ENCODE assay signal across 18 cellular contexts in genomic region chr18:12640881-12641200, GRCh38. TPM values are rescaled to one million over a fixed set of nuclear protein-coding genes. Genes with fewer than 3 reads are reported as not detected.
DNase-seq lines count a peak whose midpoint lies in the region; ATAC-seq and TF ChIP-seq lines count a peak whose summit lies in the region.
"Had no signal": no experiment of that assay in that cellular context is flagged by ENCODE, and none has a peak within 500 bp of the region (broad histone marks: within the 10 kb centered on the region; RNA-seq: fewer than 3 reads in every experiment).

No MANE protein-coding gene starts in this region.

- peak overlapping the region in 1 of 2 experiments; percentile 81 for H3K4ac ChIP-seq in mesenchymal stem cell (ENCODE audit: low read depth in 1 of 2, low read length in 2 of 2)

- H3K4me1 ChIP-seq in SJSA1 (replicated peaks) = peaks cover 40% of the 10 kb centered on the region
- peaks cover 5% of the 10 kb centered on the region for H3K4me1 ChIP-seq in mesenchymal stem cell (ENCODE audit: control insufficient read depth, insufficient read depth, low read depth, low read length)
- peaks cover 4% of the 10 kb centered on the region for H3K4me1 ChIP-seq in HAP-1

- H3K9ac ChIP-seq in mesenchymal stem cell (ENCODE audit: low read length) = no peak overlapping the region

- no peak overlapping the region for H2AK5ac ChIP-seq in mesenchymal stem cell (ENCODE audit: low read length, severe bottlenecking)

- H3K27me3 ChIP-seq in AG04450 (ENCODE audit: control insufficient read depth, insufficient read depth, low read length) (no peaks in the 10 kb centered on the region), SJSA1 (replicated peaks) (no peaks in the 10 kb centered on the region), mesenchymal stem cell (ENCODE audit: control insufficient read depth in 1 of 2, insufficient read depth in 1 of 2, low read length in 2 of 2) (no peaks in the 10 kb centered on the region), HAP-1 (ENCODE audit: low read depth) (no peaks in the 10 kb centered on the region)

- 0 out of 2 replicates have a peak, but pooled peaks have one; percentile 1 for TF ChIP-seq CTCF in AG04450 (IDR thresholded peaks at IDR 0.05; ENCODE audit: low read depth, low read length)

- H3K27ac ChIP-seq in AG04450 (ENCODE audit: low read depth, low read length) (peak overlapping the region; percentile 22), SJSA1 (peak overlapping the region; percentile 92), epithelial cell of prostate (peak overlapping the region; percentile 88), mesenchymal stem cell (ENCODE audit: low read length, poor library complexity, severe bottlenecking) (peak overlapping the region; percentile 55)

- peak overlapping the region; percentile 85 for H4K8ac ChIP-seq in mesenchymal stem cell (ENCODE audit: low read length)

- H2BK12ac ChIP-seq in mesenchymal stem cell (ENCODE audit: low read length in 2 of 2) = peak overlapping the region; percentile 40 to 77

- peak overlapping the region; percentile 66 for H3K4me2 ChIP-seq in mesenchymal stem cell (ENCODE audit: low read length, poor library complexity, severe bottlenecking)

- in situ Hi-C loops in HAP-1 (cut with MboI; ENCODE audit: low sequenced_read_pairs) = no loop called here

- H3K9me3 ChIP-seq in AG04450 (ENCODE audit: control insufficient read depth, insufficient read depth, low read length) (no peaks in the 10 kb centered on the region), SJSA1 (replicated peaks) (no peaks in the 10 kb centered on the region), mesenchymal stem cell (ENCODE audit: control insufficient read depth, low read length) (no peaks in the 10 kb centered on the region), HAP-1 (no peaks in the 10 kb centered on the region)

- H2BK15ac ChIP-seq in mesenchymal stem cell (ENCODE audit: low read depth, poor library complexity, severe bottlenecking) = no peak overlapping the region

- no peak overlapping the region for H3K14ac ChIP-seq in mesenchymal stem cell (ENCODE audit: low read length in 2 of 2)

- no peak overlapping the region for H2BK5ac ChIP-seq in mesenchymal stem cell (ENCODE audit: low read depth, low read length, poor library complexity, severe bottlenecking)

- CTCF ChIA-PET in AG04450 (lab: Charles Lee) = interaction anchor here (0.6 to 1.3 kb wide), 5 partner anchors 10 to 249 kb away, joined by 3 to 6 read pairs (median 4); no protein-coding TSS in a partner anchor

- peaks cover 8% of the 10 kb centered on the region; the same call in 1 of the 2 replicates for H3K36me3 ChIP-seq in SJSA1
- H3K36me3 ChIP-seq in mesenchymal stem cell (ENCODE audit: control insufficient read depth in 1 of 2, insufficient read depth in 2 of 2, low read depth in 1 of 2, low read length in 2 of 2) = peaks cover 0 to under 1% of the 10 kb centered on the region in 2 experiments
- H3K36me3 ChIP-seq in HAP-1 (replicated peaks) = no peaks in the 10 kb centered on the region

- DNase-seq in AG04450 (ENCODE audit: low read depth, low spot score) (no peak), SJSA1 (ENCODE audit: low read depth in 1 of 2, low spot score in 2 of 2) (no peak), epithelial cell of prostate (ENCODE audit: low read depth, low spot score) (no peak), mesenchymal stem cell (no peak), HAP-1 (ENCODE audit: low spot score in 2 of 2) (no peak), AML-193 (lab: John Stamatoyannopoulos, UW) (no peak)
- no peak for DNase-seq in activated CD4-positive, alpha-beta T cell treated with anti-CD3 and anti-CD28 coated beads for 4 hours
- DNase-seq: activated CD4-positive, alpha-beta T cell treated with anti-CD3 and anti-CD28 coated beads, Interleukin-2, amount 50 U/mL, for 4 hours; activated naive CD4-positive, alpha-beta T cell; activated T-cell treated with anti-CD3 and anti-CD28 coated beads for 4 hours; CD4-positive, alpha-beta T cell; cortex of kidney; DND-41; glutamatergic neuron; NCI-H2081; NCI-H526; stimulated activated CD4-positive, alpha-beta T cell treated with anti-CD3 and anti-CD28 coated beads, Interleukin-15, amount 100 ng/mL, for 24 hours had no signal

- peak overlapping the region; percentile 85 for H2BK120ac ChIP-seq in mesenchymal stem cell (ENCODE audit: low read depth, low read length)

- ATAC-seq in GM19463 (IDR thresholded peaks at IDR 0.05; ENCODE audit: unreplicated experiment) = no peak

- H2AFZ ChIP-seq in mesenchymal stem cell (ENCODE audit: low read depth, low read length) = no peak overlapping the region

- H3K79me1 ChIP-seq in mesenchymal stem cell (replicated peaks; ENCODE audit: low read length, poor library complexity, severe bottlenecking) = peaks cover 11% of the 10 kb centered on the region

- H3K23ac ChIP-seq in mesenchymal stem cell (ENCODE audit: low read length in 2 of 2) = no peak overlapping the region

- POLR2A ChIA-PET in AG04450 (lab: Yijun Ruan, JAX) = interaction anchor here (0.8 to 1.5 kb wide), 3 partner anchors 11 to 263 kb away, joined by 3 to 6 read pairs (median 4); partner anchors contain the start of genes AFG3L2 and PRELID3A

- H3K4me3 ChIP-seq in AG04450 (ENCODE audit: low read depth, low read length) (no peak overlapping the region), SJSA1 (no peak overlapping the region), mesenchymal stem cell (ENCODE audit: insufficient read depth in 1 of 2, low read depth in 1 of 2, low read length in 2 of 2) (no peak overlapping the region), HAP-1 (no peak overlapping the region)

- peak overlapping the region; percentile 52 to 96 for H3K18ac ChIP-seq in mesenchymal stem cell (ENCODE audit: low read depth in 1 of 2, low read length in 2 of 2)

- peak overlapping the region; percentile 68 for H4K91ac ChIP-seq in mesenchymal stem cell (ENCODE audit: low read length)

- 15% methylated on average over 3 of the region's 6 CpGs for WGBS in mesenchymal stem cell

RNA-seq across cellular contexts. Expression of gene SPIRE1, which starts 17.1 kb away (rescaled TPM):
- polyA plus RNA-seq in AG04450 (2011; rRNA removed) = 16.3 and 22.2 TPM in 2 replicates
- 23.8 and 25.5 TPM in 2 replicates for polyA minus RNA-seq in AG04450 (2011; rRNA and poly(A)+ RNA removed)
- 27.4 and 31.6 TPM in 2 replicates for total RNA-seq in SJSA1 (2014; rRNA removed; shearing (Covaris generic))
- polyA plus RNA-seq in mesenchymal stem cell (2013, experiment 1 of 2) = 22.1 TPM
- 21.5 TPM for polyA plus RNA-seq in mesenchymal stem cell (2013, experiment 2 of 2)

Comparison
In these comparisons a context has a peak if more than half of its experiments do, and no peak if none do; other contexts are left out.
1. H3K27ac ChIP-seq: peak in every context shown above with its lines; median percentile 92 in SJSA1; 88 in epithelial cell of prostate; 55 in mesenchymal stem cell; 22 in AG04450.